1 cellular context compared by ENCODE assay signal in genomic region chr13:49791214-49791752, GRCh38.
TF ChIP-seq lines count a peak whose summit lies in the region.

No MANE protein-coding gene starts in this region.

TF ChIP-seq in HepG2, 621 proteins besides CTCF, POLR2A, EP300 and RAD21 (continued from another document and continues in another):
- TF ChIP-seq ZNF407 (CRISPR knock-in tag; IDR thresholded peaks at IDR 0.05; ENCODE audit: not compliant biosample characterization) (no peak), SNAPC4 (CRISPR knock-in tag; IDR thresholded peaks at IDR 0.05) (no peak), TSC22D2 (CRISPR knock-in tag; IDR thresholded peaks at IDR 0.05; ENCODE audit: borderline replicate concordance) (no peak), ZFP36 (IDR thresholded peaks at IDR 0.05; ENCODE audit: borderline replicate concordance, low read depth, low read length, partially characterized antibody) (no peak), ZNF234 (CRISPR knock-in tag; conservative IDR thresholded peaks at IDR 0.05) (no peak), SIN3B (IDR thresholded peaks at IDR 0.05; ENCODE audit: low read length) (no peak), KLF11 (CRISPR knock-in tag; IDR thresholded peaks at IDR 0.05) (no peak), RELA (CRISPR knock-in tag; IDR thresholded peaks at IDR 0.05) (no peak), ZNF333 (CRISPR knock-in tag; IDR thresholded peaks at IDR 0.05; ENCODE audit: borderline replicate concordance) (no peak), MED1 (CRISPR knock-in tag; IDR thresholded peaks at IDR 0.05) (no peak), HNRNPL (IDR thresholded peaks at IDR 0.05; ENCODE audit: low read depth, low read length) (no peak), PRDM15 (CRISPR knock-in tag; IDR thresholded peaks at IDR 0.05) (no peak), ZNF777 (CRISPR knock-in tag; IDR thresholded peaks at IDR 0.05) (no peak), NFKBIZ (CRISPR knock-in tag; IDR thresholded peaks at IDR 0.05) (no peak), ZNF343 (CRISPR knock-in tag; IDR thresholded peaks at IDR 0.05) (no peak), NFYC (CRISPR knock-in tag; IDR thresholded peaks at IDR 0.05) (no peak), RNF2 (conservative IDR thresholded peaks at IDR 0.05; ENCODE audit: low read depth) (no peak), ZNF878 (CRISPR knock-in tag; IDR thresholded peaks at IDR 0.05) (no peak), ZMYM4 (CRISPR knock-in tag; IDR thresholded peaks at IDR 0.05) (peak; percentile 46; the same call in 1 of the 2 replicates), KDM3A (CRISPR knock-in tag; IDR thresholded peaks at IDR 0.05; ENCODE audit: low read depth) (no peak), ZFP36L2 (CRISPR knock-in tag; IDR thresholded peaks at IDR 0.05) (no peak)
- TF ChIP-seq, protein P1, sequence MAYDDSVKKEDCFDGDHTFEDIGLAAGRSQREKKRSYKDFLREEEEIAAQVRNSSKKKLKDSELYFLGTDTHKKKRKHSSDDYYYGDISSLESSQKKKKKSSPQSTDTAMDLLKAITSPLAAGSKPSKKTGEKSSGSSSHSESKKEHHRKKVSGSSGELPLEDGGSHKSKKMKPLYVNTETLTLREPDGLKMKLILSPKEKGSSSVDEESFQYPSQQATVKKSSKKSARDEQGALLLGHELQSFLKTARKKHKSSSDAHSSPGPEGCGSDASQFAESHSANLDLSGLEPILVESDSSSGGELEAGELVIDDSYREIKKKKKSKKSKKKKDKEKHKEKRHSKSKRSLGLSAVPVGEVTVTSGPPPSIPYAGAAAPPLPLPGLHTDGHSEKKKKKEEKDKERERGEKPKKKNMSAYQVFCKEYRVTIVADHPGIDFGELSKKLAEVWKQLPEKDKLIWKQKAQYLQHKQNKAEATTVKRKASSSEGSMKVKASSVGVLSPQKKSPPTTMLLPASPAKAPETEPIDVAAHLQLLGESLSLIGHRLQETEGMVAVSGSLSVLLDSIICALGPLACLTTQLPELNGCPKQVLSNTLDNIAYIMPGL (CRISPR knock-in tag; IDR thresholded peaks at IDR 0.05; ENCODE audit: borderline replicate concordance in 1 of 2, low read depth in 1 of 2): peak; percentile 65 to 81; a peak in 2 of 4 replicates
- TF ChIP-seq, protein P2, sequence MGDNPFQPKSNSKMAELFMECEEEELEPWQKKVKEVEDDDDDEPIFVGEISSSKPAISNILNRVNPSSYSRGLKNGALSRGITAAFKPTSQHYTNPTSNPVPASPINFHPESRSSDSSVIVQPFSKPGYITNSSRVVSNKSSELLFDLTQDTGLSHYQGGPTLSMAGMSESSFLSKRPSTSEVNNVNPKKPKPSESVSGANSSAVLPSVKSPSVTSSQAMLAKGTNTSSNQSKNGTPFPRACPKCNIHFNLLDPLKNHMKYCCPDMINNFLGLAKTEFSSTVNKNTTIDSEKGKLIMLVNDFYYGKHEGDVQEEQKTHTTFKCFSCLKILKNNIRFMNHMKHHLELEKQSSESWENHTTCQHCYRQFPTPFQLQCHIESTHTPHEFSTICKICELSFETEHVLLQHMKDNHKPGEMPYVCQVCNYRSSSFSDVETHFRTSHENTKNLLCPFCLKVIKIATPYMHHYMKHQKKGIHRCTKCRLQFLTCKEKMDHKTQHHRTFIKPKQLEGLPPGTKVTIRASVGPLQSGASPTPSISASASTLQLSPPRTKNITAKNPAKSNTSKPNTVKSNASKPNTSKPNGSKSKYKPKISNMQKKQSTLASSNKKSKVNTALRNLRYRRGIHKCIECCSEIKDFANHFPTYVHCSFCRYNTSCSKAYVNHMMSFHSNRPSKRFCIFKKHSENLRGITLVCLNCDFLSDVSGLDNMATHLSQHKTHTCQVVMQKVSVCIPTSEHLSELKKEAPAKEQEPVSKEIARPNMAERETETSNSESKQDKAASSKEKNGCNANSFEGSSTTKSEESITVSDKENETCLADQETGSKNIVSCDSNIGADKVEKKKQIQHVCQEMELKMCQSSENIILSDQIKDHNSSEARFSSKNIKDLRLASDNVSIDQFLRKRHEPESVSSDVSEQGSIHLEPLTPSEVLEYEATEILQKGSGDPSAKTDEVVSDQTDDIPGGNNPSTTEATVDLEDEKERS (CRISPR knock-in tag; IDR thresholded peaks at IDR 0.05): no peak
- TF ChIP-seq, protein P3, sequence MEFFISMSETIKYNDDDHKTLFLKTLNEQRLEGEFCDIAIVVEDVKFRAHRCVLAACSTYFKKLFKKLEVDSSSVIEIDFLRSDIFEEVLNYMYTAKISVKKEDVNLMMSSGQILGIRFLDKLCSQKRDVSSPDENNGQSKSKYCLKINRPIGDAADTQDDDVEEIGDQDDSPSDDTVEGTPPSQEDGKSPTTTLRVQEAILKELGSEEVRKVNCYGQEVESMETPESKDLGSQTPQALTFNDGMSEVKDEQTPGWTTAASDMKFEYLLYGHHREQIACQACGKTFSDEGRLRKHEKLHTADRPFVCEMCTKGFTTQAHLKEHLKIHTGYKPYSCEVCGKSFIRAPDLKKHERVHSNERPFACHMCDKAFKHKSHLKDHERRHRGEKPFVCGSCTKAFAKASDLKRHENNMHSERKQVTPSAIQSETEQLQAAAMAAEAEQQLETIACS (CRISPR knock-in tag; IDR thresholded peaks at IDR 0.05): no peak
- TF ChIP-seq, protein P4, sequence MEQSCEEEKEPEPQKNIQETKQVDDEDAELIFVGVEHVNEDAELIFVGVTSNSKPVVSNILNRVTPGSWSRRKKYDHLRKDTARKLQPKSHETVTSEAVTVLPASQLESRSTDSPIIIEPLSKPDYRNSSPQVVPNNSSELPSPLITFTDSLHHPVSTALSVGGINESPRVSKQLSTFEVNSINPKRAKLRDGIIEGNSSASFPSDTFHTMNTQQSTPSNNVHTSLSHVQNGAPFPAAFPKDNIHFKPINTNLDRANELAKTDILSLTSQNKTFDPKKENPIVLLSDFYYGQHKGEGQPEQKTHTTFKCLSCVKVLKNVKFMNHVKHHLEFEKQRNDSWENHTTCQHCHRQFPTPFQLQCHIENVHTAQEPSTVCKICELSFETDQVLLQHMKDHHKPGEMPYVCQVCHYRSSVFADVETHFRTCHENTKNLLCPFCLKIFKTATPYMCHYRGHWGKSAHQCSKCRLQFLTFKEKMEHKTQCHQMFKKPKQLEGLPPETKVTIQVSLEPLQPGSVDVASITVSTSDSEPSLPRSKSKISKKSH (CRISPR knock-in tag; IDR thresholded peaks at IDR 0.05; ENCODE audit: borderline replicate concordance): no peak
